In the genomic region with DNA sequence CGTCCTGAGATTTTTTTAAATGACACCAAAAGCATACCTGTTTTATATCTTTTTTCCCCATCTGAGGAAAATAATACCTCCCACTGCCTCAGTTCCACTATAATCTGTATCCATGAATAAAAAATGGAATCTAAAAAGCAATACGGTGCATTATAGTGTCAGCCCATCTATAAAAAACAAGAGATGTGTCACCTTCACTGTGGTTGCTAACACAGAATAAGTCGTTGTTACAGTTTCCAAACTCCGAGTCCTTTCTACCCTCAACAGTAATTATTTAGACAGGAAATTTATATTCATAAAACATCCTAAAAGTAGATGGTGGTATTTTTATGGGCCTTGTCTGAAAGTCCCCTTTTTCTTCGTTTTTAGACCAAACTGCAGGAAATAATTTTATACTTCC, we compare ENCODE assay signal across 1 cellular context.
TF ChIP-seq lines count a peak whose summit lies in the region.

No MANE protein-coding gene starts in this region.

TF ChIP-seq in SK-N-SH treated with all-trans-retinoic acid at 6 μM for 48 hours, 23 proteins besides CTCF, POLR2A, EP300 and RAD21 (continued from another document):
- TF ChIP-seq, protein P1, sequence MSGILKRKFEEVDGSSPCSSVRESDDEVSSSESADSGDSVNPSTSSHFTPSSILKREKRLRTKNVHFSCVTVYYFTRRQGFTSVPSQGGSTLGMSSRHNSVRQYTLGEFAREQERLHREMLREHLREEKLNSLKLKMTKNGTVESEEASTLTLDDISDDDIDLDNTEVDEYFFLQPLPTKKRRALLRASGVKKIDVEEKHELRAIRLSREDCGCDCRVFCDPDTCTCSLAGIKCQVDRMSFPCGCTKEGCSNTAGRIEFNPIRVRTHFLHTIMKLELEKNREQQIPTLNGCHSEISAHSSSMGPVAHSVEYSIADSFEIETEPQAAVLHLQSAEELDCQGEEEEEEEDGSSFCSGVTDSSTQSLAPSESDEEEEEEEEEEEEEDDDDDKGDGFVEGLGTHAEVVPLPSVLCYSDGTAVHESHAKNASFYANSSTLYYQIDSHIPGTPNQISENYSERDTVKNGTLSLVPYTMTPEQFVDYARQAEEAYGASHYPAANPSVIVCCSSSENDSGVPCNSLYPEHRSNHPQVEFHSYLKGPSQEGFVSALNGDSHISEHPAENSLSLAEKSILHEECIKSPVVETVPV (CRISPR knock-in tag; IDR thresholded peaks at IDR 0.05): no peak
- TF ChIP-seq ZNF70 (CRISPR knock-in tag; IDR thresholded peaks at IDR 0.05) (no peak), ZNF8 (CRISPR knock-in tag; IDR thresholded peaks at IDR 0.05) (no peak), CREB5 (CRISPR knock-in tag; IDR thresholded peaks at IDR 0.05; ENCODE audit: low read depth) (no peak), ISL1 (CRISPR knock-in tag; IDR thresholded peaks at IDR 0.05) (no peak), GLIS3 (CRISPR knock-in tag; IDR thresholded peaks at IDR 0.05) (no peak)
